Comparison of ENCODE assay signal across 20 cellular contexts in genomic region chr12:44307506-44308168, GRCh38.
A peak's percentile ranks its signal among the peaks of the same experiment; 100 is the strongest.
DNase-seq lines count a peak whose midpoint lies in the region; ATAC-seq and TF ChIP-seq lines count a peak whose summit lies in the region.
"Had no signal": no experiment of that assay in that cellular context is flagged by ENCODE, and none has a peak within 500 bp of the region (broad histone marks: within the 10 kb centered on the region; RNA-seq: fewer than 3 reads in every experiment).

No MANE protein-coding gene starts in this region.

- intact Hi-C loops in activated CD8-positive, alpha-beta T cell treated with anti-CD3 and anti-CD28 coated beads for 36 hours (cut with micrococcal nuclease): no loop called here
- intact Hi-C loops in Caco-2 (cut with micrococcal nuclease; ENCODE audit: unreplicated experiment): no loop called here

- H3K79me2 ChIP-seq in hepatocyte: no peaks in the 10 kb centered on the region

- POLR2A ChIA-PET in activated CD8-positive, alpha-beta T cell treated with anti-CD3 and anti-CD28 coated beads for 36 hours (lab: Charles Lee): no interaction called here
- POLR2A ChIA-PET in Caco-2 (lab: Charles Lee): no interaction called here

- peak overlapping the region; percentile 66 for H3K4me2 ChIP-seq in hepatocyte

- TF ChIP-seq CTCF in hepatocyte (IDR thresholded peaks at IDR 0.05; ENCODE audit: poor library complexity) (no peak), Caco-2 (IDR thresholded peaks at IDR 0.05; ENCODE audit: insufficient read depth in 1 of 2, low read depth in 1 of 2, low read length in 1 of 2, severe bottlenecking in 1 of 2, unreplicated experiment in 1 of 2) (no peak)
- TF ChIP-seq CTCF in activated CD8-positive, alpha-beta T cell treated with anti-CD3 and anti-CD28 coated beads for 36 hours (IDR thresholded peaks at IDR 0.05): no peak

- H3K27me3 ChIP-seq in hepatocyte (no peaks in the 10 kb centered on the region), Caco-2 (replicated peaks; ENCODE audit: control insufficient read depth, insufficient read depth, low read length) (no peaks in the 10 kb centered on the region)
- H3K27me3 ChIP-seq: colonic mucosa had no signal

- peaks cover 4% of the 10 kb centered on the region for H3K36me3 Mint-ChIP-seq in activated CD8-positive, alpha-beta T cell treated with anti-CD3 and anti-CD28 coated beads for 36 hours (ENCODE audit: low read depth)
- no peaks in the 10 kb centered on the region for H3K36me3 Mint-ChIP-seq in Caco-2 (ENCODE audit: insufficient read depth, unreplicated experiment)

- H3K4me3 ChIP-seq in hepatocyte (no peak overlapping the region), Caco-2 (ENCODE audit: low read depth, low read length) (no peak overlapping the region)
- H3K4me3 ChIP-seq: colonic mucosa, lung had no signal

- no peaks in the 10 kb centered on the region for H4K20me1 ChIP-seq in hepatocyte (ENCODE audit: insufficient read depth, poor library complexity, severe bottlenecking)

- H3K9me3 ChIP-seq in hepatocyte (ENCODE audit: low read depth): peaks cover 15% of the 10 kb centered on the region
- peaks cover 7% of the 10 kb centered on the region; the same call in 1 of the 2 replicates for H3K9me3 ChIP-seq in Caco-2
- H3K9me3 ChIP-seq: colonic mucosa had no signal

- 44% methylated on average over 7 of the region's 7 CpGs for WGBS in hepatocyte (ENCODE audit: low lambda C conversion rate, missing lambda C conversion rate)

- no peaks in the 10 kb centered on the region for H3K4me1 Mint-ChIP-seq in activated CD8-positive, alpha-beta T cell treated with anti-CD3 and anti-CD28 coated beads for 36 hours (ENCODE audit: low read depth)
- no peaks in the 10 kb centered on the region for H3K4me1 Mint-ChIP-seq in Caco-2 (ENCODE audit: low read depth, unreplicated experiment)
- H3K4me1 Mint-ChIP-seq: activated naive CD8-positive, alpha-beta T cell treated with anti-CD3 and anti-CD28 coated beads, Interleukin-2, amount 10 ng/mL, durations not matched to agents 7 days and 5 days; brain; CD4-positive, alpha-beta memory T cell; stimulated activated naive CD8-positive, alpha-beta T cell treated with anti-CD3 and anti-CD28 coated beads, Interleukin-15, amount 100 ng/mL, for 72 hours had no signal

- no TSS peak for BruUV-seq in Caco-2 (replicated peaks; lab: Mats Ljungman, UMichigan)

- DNase-seq in NCI-H82 (lab: John Stamatoyannopoulos, UW): peak; percentile 91
- DNase-seq in hepatocyte (ENCODE audit: low spot score): no peak
- DNase-seq in activated CD8-positive, alpha-beta T cell treated with anti-CD3 and anti-CD28 coated beads for 36 hours: no peak
- no peak for DNase-seq in UCSD-AML1 (lab: John Stamatoyannopoulos, UW; ENCODE audit: unreplicated experiment)
- DNase-seq in Caco-2: no peak
- DNase-seq: activated naive CD8-positive, alpha-beta T cell treated with anti-CD3 and anti-CD28 coated beads, Interleukin-2, amount 10 ng/mL, durations not matched to agents 7 days and 5 days; CD4-positive, alpha-beta memory T cell; colonic mucosa; DMS79 treated with DMSO at 0.1 percent for 48 hours; stimulated activated CD4-positive, alpha-beta T cell treated with anti-CD3 and anti-CD28 coated beads, Interleukin-2, amount 100 ng/mL, for 48 hours; stimulated activated naive CD8-positive, alpha-beta T cell treated with anti-CD3 and anti-CD28 coated beads, Interleukin-15, amount 100 ng/mL, for 72 hours; T-helper 9 cell; trophoblast cell had no signal

- peaks cover 5% of the 10 kb centered on the region for H3K9me3 Mint-ChIP-seq in activated CD8-positive, alpha-beta T cell treated with anti-CD3 and anti-CD28 coated beads for 36 hours
- H3K9me3 Mint-ChIP-seq in Caco-2 (ENCODE audit: unreplicated experiment): peaks cover 8% of the 10 kb centered on the region

- H3K27ac Mint-ChIP-seq in activated CD8-positive, alpha-beta T cell treated with anti-CD3 and anti-CD28 coated beads for 36 hours: no peak overlapping the region
- no peak overlapping the region for H3K27ac Mint-ChIP-seq in Caco-2 (ENCODE audit: unreplicated experiment)
- H3K27ac Mint-ChIP-seq: activated naive CD8-positive, alpha-beta T cell treated with anti-CD3 and anti-CD28 coated beads, Interleukin-2, amount 10 ng/mL, durations not matched to agents 7 days and 5 days; CD4-positive, alpha-beta memory T cell; stimulated activated naive CD8-positive, alpha-beta T cell treated with anti-CD3 and anti-CD28 coated beads, Interleukin-15, amount 100 ng/mL, for 72 hours had no signal

- CTCF ChIA-PET in activated CD8-positive, alpha-beta T cell treated with anti-CD3 and anti-CD28 coated beads for 36 hours (lab: Charles Lee): interaction anchor here (1.3 kb wide), 1 partner anchor 641 kb away, joined by 5 read pairs; no protein-coding TSS in a partner anchor
- CTCF ChIA-PET in Caco-2 (lab: Charles Lee): no interaction called here

- H2AFZ ChIP-seq in hepatocyte: peak overlapping the region; percentile 17

- no peaks in the 10 kb centered on the region for H3K36me3 ChIP-seq in hepatocyte (replicated peaks; ENCODE audit: insufficient read depth, low read depth)
- H3K36me3 ChIP-seq in Caco-2 (ENCODE audit: control insufficient read depth, insufficient read depth, low read length): peaks cover 4% of the 10 kb centered on the region
- H3K36me3 ChIP-seq: colonic mucosa had no signal

- peak overlapping the region; percentile 13 for H3K27ac ChIP-seq in hepatocyte
- H3K27ac ChIP-seq: colonic mucosa had no signal

- no peak overlapping the region for H3K4me3 Mint-ChIP-seq in activated CD8-positive, alpha-beta T cell treated with anti-CD3 and anti-CD28 coated beads for 36 hours
- no peak overlapping the region for H3K4me3 Mint-ChIP-seq in Caco-2 (ENCODE audit: unreplicated experiment)
- H3K4me3 Mint-ChIP-seq: activated naive CD8-positive, alpha-beta T cell treated with anti-CD3 and anti-CD28 coated beads, Interleukin-2, amount 10 ng/mL, durations not matched to agents 7 days and 5 days; brain; CD4-positive, alpha-beta memory T cell; stimulated activated naive CD8-positive, alpha-beta T cell treated with anti-CD3 and anti-CD28 coated beads, Interleukin-15, amount 100 ng/mL, for 72 hours had no signal

- H3K27me3 Mint-ChIP-seq in activated CD8-positive, alpha-beta T cell treated with anti-CD3 and anti-CD28 coated beads for 36 hours: no peaks in the 10 kb centered on the region
- H3K27me3 Mint-ChIP-seq in Caco-2 (ENCODE audit: insufficient read depth, unreplicated experiment): no peaks in the 10 kb centered on the region
- H3K27me3 Mint-ChIP-seq: activated naive CD8-positive, alpha-beta T cell treated with anti-CD3 and anti-CD28 coated beads, Interleukin-2, amount 10 ng/mL, durations not matched to agents 7 days and 5 days; brain; CD4-positive, alpha-beta memory T cell; stimulated activated naive CD8-positive, alpha-beta T cell treated with anti-CD3 and anti-CD28 coated beads, Interleukin-15, amount 100 ng/mL, for 72 hours had no signal

- H3K4me1 ChIP-seq in hepatocyte (ENCODE audit: insufficient read depth) (peaks cover 6% of the 10 kb centered on the region), Caco-2 (no peaks in the 10 kb centered on the region)
- H3K4me1 ChIP-seq: colonic mucosa had no signal

- no peaks in the 10 kb centered on the region for H3K9me2 ChIP-seq in hepatocyte (replicated peaks; ENCODE audit: insufficient read depth)

- ATAC-seq in GM18520 (IDR thresholded peaks at IDR 0.05; ENCODE audit: unreplicated experiment): peak; percentile 72
- peak; percentile 53 for ATAC-seq in GM21619 (IDR thresholded peaks at IDR 0.05; ENCODE audit: unreplicated experiment)
- ATAC-seq in activated CD8-positive, alpha-beta T cell treated with anti-CD3 and anti-CD28 coated beads for 36 hours: no peak
- no peak for ATAC-seq in HG03159 (IDR thresholded peaks at IDR 0.05; ENCODE audit: unreplicated experiment)
- ATAC-seq: activated CD4-positive, CD25-positive, alpha-beta regulatory T cell treated with anti-CD3 and anti-CD28 coated beads, Interleukin-2, amount 50 U/mL, for 24 hours; SK-N-SH treated with all-trans-retinoic acid at 6 μM for 48 hours; stimulated activated naive CD8-positive, alpha-beta T cell treated with anti-CD3 and anti-CD28 coated beads, Interleukin-15, amount 100 ng/mL, for 72 hours had no signal

Comparison
In these comparisons a context has a peak if more than half of its experiments do, and no peak if none do; other contexts are left out.
1. ATAC-seq: peak in GM18520 (single experiment) and GM21619 (single experiment); none in activated CD8-positive, alpha-beta T cell treated with anti-CD3 and anti-CD28 coated beads for 36 hours (single experiment) and HG03159 (single experiment).